18 cellular contexts compared by ENCODE assay signal in genomic region chr17:75135452-75135851, GRCh38. TPM values are rescaled to one million over a fixed set of nuclear protein-coding genes. Genes with fewer than 3 reads are reported as not detected.
A peak's percentile ranks its signal among the peaks of the same experiment; 100 is the strongest.
DNase-seq lines count a peak whose midpoint lies in the region; ATAC-seq and TF ChIP-seq lines count a peak whose summit lies in the region.
"Had no signal": no experiment of that assay in that cellular context is flagged by ENCODE, and none has a peak within 500 bp of the region (broad histone marks: within the 10 kb centered on the region; RNA-seq: fewer than 3 reads in every experiment).

No MANE protein-coding gene starts in this region.

- H3K4me3 Mint-ChIP-seq in activated naive CD4-positive, alpha-beta T cell treated with anti-CD3 and anti-CD28 coated beads, Interleukin-2, amount 50 U/mL, for 24 hours, result no peak overlapping the region
- H3K4me3 Mint-ChIP-seq in activated naive CD4-positive, alpha-beta T cell treated with anti-CD3 and anti-CD28 coated beads for 36 hours, result no peak overlapping the region
- no peak overlapping the region for H3K4me3 Mint-ChIP-seq in WTC11
- H3K4me3 Mint-ChIP-seq in stimulated activated memory B cell treated with anti-CD40 and anti-IgM and Interleukin-4, amounts not matched to agents 10 μg/mL and 1 μg/mL and 100 μg/mL, for 72 hours, result no peak overlapping the region

- no peak for TF ChIP-seq CTCF in WTC11 (IDR thresholded peaks at IDR 0.05)

- WGBS in esophagus, 2 donors, result 60 to 70% methylated on average over 5 of the region's 5 CpGs

- POLR2A ChIA-PET in WTC11 (lab: Charles Lee), result no interaction called here

- ATAC-seq in WTC11 (no peak), HG02588 (IDR thresholded peaks at IDR 0.05; ENCODE audit: unreplicated experiment) (no peak)
- no peak for ATAC-seq in stimulated activated memory B cell treated with anti-CD40 and anti-IgM and Interleukin-4, amounts not matched to agents 10 μg/mL and 1 μg/mL and 100 μg/mL, for 72 hours
- ATAC-seq: HepG2 had no signal

- no peaks in the 10 kb centered on the region for H3K9me3 ChIP-seq in esophagus (ENCODE audit: control insufficient read depth in 2 of 2, insufficient read depth in 1 of 2, low read depth in 1 of 2, low read length in 1 of 2)

- H3K27me3 ChIP-seq in esophagus (ENCODE audit: control insufficient read depth in 1 of 2, insufficient read depth in 2 of 2, low read length in 2 of 2), result no peaks in the 10 kb centered on the region

- intact Hi-C loops in activated naive CD4-positive, alpha-beta T cell treated with anti-CD3 and anti-CD28 coated beads for 36 hours (cut with micrococcal nuclease), result no loop called here

- peak overlapping the region; percentile 60 to 62 for H3K27ac ChIP-seq in esophagus (ENCODE audit: low read depth in 2 of 2, low read length in 1 of 2)

- H3K4me1 Mint-ChIP-seq in activated naive CD4-positive, alpha-beta T cell treated with anti-CD3 and anti-CD28 coated beads, Interleukin-2, amount 50 U/mL, for 24 hours, result peaks cover 8% of the 10 kb centered on the region
- peaks cover 12% of the 10 kb centered on the region for H3K4me1 Mint-ChIP-seq in activated naive CD4-positive, alpha-beta T cell treated with anti-CD3 and anti-CD28 coated beads for 36 hours (ENCODE audit: low read depth)
- H3K4me1 Mint-ChIP-seq in WTC11, result peaks cover 12% of the 10 kb centered on the region
- peaks cover 8% of the 10 kb centered on the region for H3K4me1 Mint-ChIP-seq in stimulated activated memory B cell treated with anti-CD40 and anti-IgM and Interleukin-4, amounts not matched to agents 10 μg/mL and 1 μg/mL and 100 μg/mL, for 72 hours

- peak overlapping the region; percentile 55 for H3K27ac Mint-ChIP-seq in activated naive CD4-positive, alpha-beta T cell treated with anti-CD3 and anti-CD28 coated beads, Interleukin-2, amount 50 U/mL, for 24 hours
- H3K27ac Mint-ChIP-seq in activated naive CD4-positive, alpha-beta T cell treated with anti-CD3 and anti-CD28 coated beads for 36 hours, result no peak overlapping the region
- peak overlapping the region; percentile 84 for H3K27ac Mint-ChIP-seq in WTC11
- peak overlapping the region; percentile 44 for H3K27ac Mint-ChIP-seq in stimulated activated memory B cell treated with anti-CD40 and anti-IgM and Interleukin-4, amounts not matched to agents 10 μg/mL and 1 μg/mL and 100 μg/mL, for 72 hours

- no peaks in the 10 kb centered on the region for H3K9me3 Mint-ChIP-seq in activated naive CD4-positive, alpha-beta T cell treated with anti-CD3 and anti-CD28 coated beads, Interleukin-2, amount 50 U/mL, for 24 hours
- H3K9me3 Mint-ChIP-seq in activated naive CD4-positive, alpha-beta T cell treated with anti-CD3 and anti-CD28 coated beads for 36 hours, result no peaks in the 10 kb centered on the region
- no peaks in the 10 kb centered on the region for H3K9me3 Mint-ChIP-seq in WTC11
- no peaks in the 10 kb centered on the region for H3K9me3 Mint-ChIP-seq in stimulated activated memory B cell treated with anti-CD40 and anti-IgM and Interleukin-4, amounts not matched to agents 10 μg/mL and 1 μg/mL and 100 μg/mL, for 72 hours

- peaks cover 0 to 5% of the 10 kb centered on the region in 2 donors for H3K36me3 ChIP-seq in esophagus (ENCODE audit: control insufficient read depth in 2 of 2, insufficient read depth in 2 of 2, low read length in 1 of 2)

- no peaks in the 10 kb centered on the region for H3K27me3 Mint-ChIP-seq in activated naive CD4-positive, alpha-beta T cell treated with anti-CD3 and anti-CD28 coated beads, Interleukin-2, amount 50 U/mL, for 24 hours
- no peaks in the 10 kb centered on the region for H3K27me3 Mint-ChIP-seq in activated naive CD4-positive, alpha-beta T cell treated with anti-CD3 and anti-CD28 coated beads for 36 hours (ENCODE audit: low read depth)
- H3K27me3 Mint-ChIP-seq in WTC11 (ENCODE audit: low read depth), result no peaks in the 10 kb centered on the region
- H3K27me3 Mint-ChIP-seq in stimulated activated memory B cell treated with anti-CD40 and anti-IgM and Interleukin-4, amounts not matched to agents 10 μg/mL and 1 μg/mL and 100 μg/mL, for 72 hours, result no peaks in the 10 kb centered on the region

- no peak overlapping the region for H3K4me3 ChIP-seq in esophagus (ENCODE audit: low read depth in 1 of 2, low read length in 2 of 2)

- H3K36me3 Mint-ChIP-seq in activated naive CD4-positive, alpha-beta T cell treated with anti-CD3 and anti-CD28 coated beads, Interleukin-2, amount 50 U/mL, for 24 hours, result peaks cover 1% of the 10 kb centered on the region
- H3K36me3 Mint-ChIP-seq in activated naive CD4-positive, alpha-beta T cell treated with anti-CD3 and anti-CD28 coated beads for 36 hours (ENCODE audit: low read depth), result peaks cover 5% of the 10 kb centered on the region
- peaks cover 45% of the 10 kb centered on the region for H3K36me3 Mint-ChIP-seq in WTC11
- H3K36me3 Mint-ChIP-seq in stimulated activated memory B cell treated with anti-CD40 and anti-IgM and Interleukin-4, amounts not matched to agents 10 μg/mL and 1 μg/mL and 100 μg/mL, for 72 hours, result peaks cover 2% of the 10 kb centered on the region

- no peak for DNase-seq in activated naive CD4-positive, alpha-beta T cell treated with anti-CD3 and anti-CD28 coated beads for 36 hours
- no peak for DNase-seq in WTC11 (ENCODE audit: low spot score)
- DNase-seq in cerebellum (ENCODE audit: low spot score), result no peak
- DNase-seq in A172 (ENCODE audit: low spot score), result no peak
- DNase-seq: dermis blood vessel endothelial cell; EL; hippocampal formation; kidney glomerular epithelial cell; MM.1S; NCI-H2029; NCI-H510A treated with DMSO at 0.1 percent for 48 hours; small intestine; stimulated activated naive CD4-positive, alpha-beta T cell treated with Interleukin-2 at 50 U/mL for 16 hours had no signal

- peaks cover 0 to under 1% of the 10 kb centered on the region in 2 donors for H3K4me1 ChIP-seq in esophagus (ENCODE audit: control insufficient read depth in 2 of 2, insufficient read depth in 2 of 2, low read length in 1 of 2)

- CTCF ChIA-PET in activated naive CD4-positive, alpha-beta T cell treated with anti-CD3 and anti-CD28 coated beads for 36 hours (lab: Charles Lee), result interaction anchor here (14.5 kb wide), 1 partner anchor 19 kb away, joined by 195 read pairs; no protein-coding TSS in a partner anchor
- CTCF ChIA-PET in WTC11 (lab: Charles Lee), result no interaction called here

TF ChIP-seq in WTC11, 78 proteins besides CTCF, POLR2A, EP300 and RAD21 (continues in another document):
- no peak for TF ChIP-seq ATF6 (CRISPR knock-in tag; IDR thresholded peaks at IDR 0.05)
- TF ChIP-seq, protein P1, sequence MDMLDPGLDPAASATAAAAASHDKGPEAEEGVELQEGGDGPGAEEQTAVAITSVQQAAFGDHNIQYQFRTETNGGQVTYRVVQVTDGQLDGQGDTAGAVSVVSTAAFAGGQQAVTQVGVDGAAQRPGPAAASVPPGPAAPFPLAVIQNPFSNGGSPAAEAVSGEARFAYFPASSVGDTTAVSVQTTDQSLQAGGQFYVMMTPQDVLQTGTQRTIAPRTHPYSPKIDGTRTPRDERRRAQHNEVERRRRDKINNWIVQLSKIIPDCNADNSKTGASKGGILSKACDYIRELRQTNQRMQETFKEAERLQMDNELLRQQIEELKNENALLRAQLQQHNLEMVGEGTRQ (CRISPR knock-in tag; IDR thresholded peaks at IDR 0.05), result no peak

RNA-seq across cellular contexts. Expression of gene NT5C, which starts 3.9 kb away (rescaled TPM):
- 10 to 100 TPM; 49.7 to 55.2 TPM for total RNA-seq in activated naive CD4-positive, alpha-beta T cell treated with anti-CD3 and anti-CD28 coated beads for 36 hours
- total RNA-seq in WTC11 (2021) (91.0 to 102 TPM (median 96.9 TPM) in 3 replicates), cerebellum (19.9 TPM)
- 10 to 100 TPM; 64.2 to 79.0 TPM for polyA plus RNA-seq in esophagus
- 73.6 and 83.9 TPM in 2 replicates for total RNA-seq in A172 (2014; rRNA removed; shearing (Covaris generic))

RNA-seq across cellular contexts. Expression of gene JPT1, which starts 18.9 kb away (rescaled TPM):
- total RNA-seq in activated naive CD4-positive, alpha-beta T cell treated with anti-CD3 and anti-CD28 coated beads for 36 hours, result 100 to 1,000 TPM; 242 to 258 TPM
- total RNA-seq in WTC11 (2021), result 289 to 341 TPM (median 300 TPM) in 3 replicates
- polyA plus RNA-seq in esophagus, result 100 to 1,000 TPM; 292 to 300 TPM
- total RNA-seq in cerebellum, result 297 TPM
- 626 and 687 TPM in 2 replicates for total RNA-seq in A172 (2014; rRNA removed; shearing (Covaris generic))

RNA-seq across cellular contexts. Expression of gene ARMC7, which starts 25.7 kb away (rescaled TPM):
- 1 to 10 TPM; 3.8 to 4.9 TPM for total RNA-seq in activated naive CD4-positive, alpha-beta T cell treated with anti-CD3 and anti-CD28 coated beads for 36 hours
- total RNA-seq in WTC11 (2021) (13.2 to 15.9 TPM (median 14.8 TPM) in 3 replicates), cerebellum (2.5 TPM)
- polyA plus RNA-seq in esophagus, result 1 to 10 TPM; 6.3 to 7.0 TPM
- total RNA-seq in A172 (2014; rRNA removed; shearing (Covaris generic)), result 3.2 and 6.0 TPM in 2 replicates

RNA-seq across cellular contexts. Expression of gene SUMO2, which starts 47.3 kb away (rescaled TPM):
- total RNA-seq in activated naive CD4-positive, alpha-beta T cell treated with anti-CD3 and anti-CD28 coated beads for 36 hours, result 100 to 1,000 TPM; 633 to 688 TPM
- total RNA-seq in WTC11 (2021) (650 to 764 TPM (median 757 TPM) in 3 replicates), cerebellum (116 TPM)
- polyA plus RNA-seq in esophagus, result 10 to 100 TPM; 68.8 to 76.0 TPM
- 201 and 239 TPM in 2 replicates for total RNA-seq in A172 (2014; rRNA removed; shearing (Covaris generic))

RNA-seq across cellular contexts. Expression of gene SLC16A5, which starts 47.7 kb away (rescaled TPM):
- total RNA-seq in activated naive CD4-positive, alpha-beta T cell treated with anti-CD3 and anti-CD28 coated beads for 36 hours, result 1 to 10 TPM; 2.5 to 3.1 TPM
- total RNA-seq in WTC11 (2021) (32.4 to 33.5 TPM (median 33.1 TPM) in 3 replicates), cerebellum (1.1 TPM)
- 1 to 10 TPM; 8.7 to 10.0 TPM for polyA plus RNA-seq in esophagus
- 0.10 TPM in 1 of 2 replicates, not detected in the other for total RNA-seq in A172 (2014; rRNA removed; shearing (Covaris generic))
